1 cellular context compared by ENCODE assay signal in the genomic region with DNA sequence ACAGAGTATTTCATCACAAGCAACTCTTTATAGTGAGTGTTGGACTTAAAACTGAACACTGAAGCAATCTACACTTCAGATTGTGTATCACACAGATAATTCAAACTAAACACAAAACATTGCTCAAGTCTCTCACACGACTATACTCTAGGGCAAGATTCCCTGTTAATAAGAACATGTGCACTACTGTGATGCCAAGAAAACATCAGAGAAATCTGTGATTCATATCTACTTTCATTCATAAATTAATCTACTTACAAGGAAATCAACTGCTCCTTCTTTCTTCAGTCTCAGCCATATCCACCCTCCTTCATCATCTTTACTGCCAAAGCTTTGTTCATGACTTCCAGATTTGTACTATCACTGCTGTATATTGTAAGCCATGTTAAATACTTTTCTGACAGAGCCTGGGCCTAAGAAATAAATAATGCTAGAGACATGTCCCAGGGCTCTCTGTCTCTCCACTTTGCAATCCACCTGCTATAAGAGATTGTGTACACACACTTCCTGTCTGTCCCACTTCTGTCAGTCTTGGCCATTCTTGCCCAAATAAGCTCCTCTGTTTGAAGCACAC.
TF ChIP-seq lines count a peak whose summit lies in the region.

No MANE protein-coding gene starts in this region.

TF ChIP-seq in SK-N-SH, 30 proteins besides CTCF, POLR2A, EP300 and RAD21 (continued from another document):
- TF ChIP-seq, protein P1, sequence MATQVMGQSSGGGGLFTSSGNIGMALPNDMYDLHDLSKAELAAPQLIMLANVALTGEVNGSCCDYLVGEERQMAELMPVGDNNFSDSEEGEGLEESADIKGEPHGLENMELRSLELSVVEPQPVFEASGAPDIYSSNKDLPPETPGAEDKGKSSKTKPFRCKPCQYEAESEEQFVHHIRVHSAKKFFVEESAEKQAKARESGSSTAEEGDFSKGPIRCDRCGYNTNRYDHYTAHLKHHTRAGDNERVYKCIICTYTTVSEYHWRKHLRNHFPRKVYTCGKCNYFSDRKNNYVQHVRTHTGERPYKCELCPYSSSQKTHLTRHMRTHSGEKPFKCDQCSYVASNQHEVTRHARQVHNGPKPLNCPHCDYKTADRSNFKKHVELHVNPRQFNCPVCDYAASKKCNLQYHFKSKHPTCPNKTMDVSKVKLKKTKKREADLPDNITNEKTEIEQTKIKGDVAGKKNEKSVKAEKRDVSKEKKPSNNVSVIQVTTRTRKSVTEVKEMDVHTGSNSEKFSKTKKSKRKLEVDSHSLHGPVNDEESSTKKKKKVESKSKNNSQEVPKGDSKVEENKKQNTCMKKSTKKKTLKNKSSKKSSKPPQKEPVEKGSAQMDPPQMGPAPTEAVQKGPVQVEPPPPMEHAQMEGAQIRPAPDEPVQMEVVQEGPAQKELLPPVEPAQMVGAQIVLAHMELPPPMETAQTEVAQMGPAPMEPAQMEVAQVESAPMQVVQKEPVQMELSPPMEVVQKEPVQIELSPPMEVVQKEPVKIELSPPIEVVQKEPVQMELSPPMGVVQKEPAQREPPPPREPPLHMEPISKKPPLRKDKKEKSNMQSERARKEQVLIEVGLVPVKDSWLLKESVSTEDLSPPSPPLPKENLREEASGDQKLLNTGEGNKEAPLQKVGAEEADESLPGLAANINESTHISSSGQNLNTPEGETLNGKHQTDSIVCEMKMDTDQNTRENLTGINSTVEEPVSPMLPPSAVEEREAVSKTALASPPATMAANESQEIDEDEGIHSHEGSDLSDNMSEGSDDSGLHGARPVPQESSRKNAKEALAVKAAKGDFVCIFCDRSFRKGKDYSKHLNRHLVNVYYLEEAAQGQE (IDR thresholded peaks at IDR 0.05; ENCODE audit: low read depth, low read length), result no peak
- TF ChIP-seq RXRA (IDR thresholded peaks at IDR 0.05; ENCODE audit: borderline replicate concordance, low read depth), result no peak
- TF ChIP-seq GABPA (IDR thresholded peaks at IDR 0.05; ENCODE audit: low read depth), result no peak
- TF ChIP-seq YY1 (IDR thresholded peaks at IDR 0.05; ENCODE audit: low read depth), result no peak
- TF ChIP-seq NFIC (IDR thresholded peaks at IDR 0.05; ENCODE audit: borderline replicate concordance), result no peak
- no peak for TF ChIP-seq SMC3 (IDR thresholded peaks at IDR 0.05; ENCODE audit: low read depth, low read length)
- no peak for TF ChIP-seq FOSL2 (IDR thresholded peaks at IDR 0.05; ENCODE audit: borderline replicate concordance, low read depth)
- TF ChIP-seq POLR2AphosphoS5 (IDR thresholded peaks at IDR 0.05; ENCODE audit: low read depth, low read length), result no peak
- TF ChIP-seq RCOR1 (IDR thresholded peaks at IDR 0.05; ENCODE audit: low read length), result no peak
- no peak for TF ChIP-seq CHD2 (IDR thresholded peaks at IDR 0.05; ENCODE audit: low read length, partially characterized antibody)
- TF ChIP-seq, protein P2, sequence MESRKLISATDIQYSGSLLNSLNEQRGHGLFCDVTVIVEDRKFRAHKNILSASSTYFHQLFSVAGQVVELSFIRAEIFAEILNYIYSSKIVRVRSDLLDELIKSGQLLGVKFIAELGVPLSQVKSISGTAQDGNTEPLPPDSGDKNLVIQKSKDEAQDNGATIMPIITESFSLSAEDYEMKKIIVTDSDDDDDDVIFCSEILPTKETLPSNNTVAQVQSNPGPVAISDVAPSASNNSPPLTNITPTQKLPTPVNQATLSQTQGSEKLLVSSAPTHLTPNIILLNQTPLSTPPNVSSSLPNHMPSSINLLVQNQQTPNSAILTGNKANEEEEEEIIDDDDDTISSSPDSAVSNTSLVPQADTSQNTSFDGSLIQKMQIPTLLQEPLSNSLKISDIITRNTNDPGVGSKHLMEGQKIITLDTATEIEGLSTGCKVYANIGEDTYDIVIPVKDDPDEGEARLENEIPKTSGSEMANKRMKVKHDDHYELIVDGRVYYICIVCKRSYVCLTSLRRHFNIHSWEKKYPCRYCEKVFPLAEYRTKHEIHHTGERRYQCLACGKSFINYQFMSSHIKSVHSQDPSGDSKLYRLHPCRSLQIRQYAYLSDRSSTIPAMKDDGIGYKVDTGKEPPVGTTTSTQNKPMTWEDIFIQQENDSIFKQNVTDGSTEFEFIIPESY (IDR thresholded peaks at IDR 0.05; ENCODE audit: borderline replicate concordance, low read depth), result no peak
- TF ChIP-seq, protein P3, sequence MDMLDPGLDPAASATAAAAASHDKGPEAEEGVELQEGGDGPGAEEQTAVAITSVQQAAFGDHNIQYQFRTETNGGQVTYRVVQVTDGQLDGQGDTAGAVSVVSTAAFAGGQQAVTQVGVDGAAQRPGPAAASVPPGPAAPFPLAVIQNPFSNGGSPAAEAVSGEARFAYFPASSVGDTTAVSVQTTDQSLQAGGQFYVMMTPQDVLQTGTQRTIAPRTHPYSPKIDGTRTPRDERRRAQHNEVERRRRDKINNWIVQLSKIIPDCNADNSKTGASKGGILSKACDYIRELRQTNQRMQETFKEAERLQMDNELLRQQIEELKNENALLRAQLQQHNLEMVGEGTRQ (IDR thresholded peaks at IDR 0.05; ENCODE audit: borderline replicate concordance, low read depth, low read length), result no peak
- no peak for TF ChIP-seq SIN3A (IDR thresholded peaks at IDR 0.05; ENCODE audit: borderline replicate concordance, low read depth, low read length)
- TF ChIP-seq FOXM1 (IDR thresholded peaks at IDR 0.05; ENCODE audit: low read depth), result no peak
TF ChIP-seq in SK-N-SH: peak in this region for 0.
